Comparison of ENCODE assay signal across 11 cellular contexts in genomic region chr18:500230-500555, GRCh38. TPM values are rescaled to one million over a fixed set of nuclear protein-coding genes. Genes with fewer than 3 reads are reported as not detected.
DNase-seq lines count a peak whose midpoint lies in the region; ATAC-seq and TF ChIP-seq lines count a peak whose summit lies in the region.
"Had no signal": no experiment of that assay in that cellular context is flagged by ENCODE, and none has a peak within 500 bp of the region (broad histone marks: within the 10 kb centered on the region; RNA-seq: fewer than 3 reads in every experiment).

No MANE protein-coding gene starts in this region.

- H3K36me3 ChIP-seq in ascending aorta, result no peaks in the 10 kb centered on the region
- H3K36me3 ChIP-seq in hepatocyte (replicated peaks; ENCODE audit: insufficient read depth, low read depth), result no peaks in the 10 kb centered on the region
- no peaks in the 10 kb centered on the region for H3K36me3 ChIP-seq in gastrocnemius medialis

- H3K79me2 ChIP-seq in hepatocyte, result peaks cover 26% of the 10 kb centered on the region

- in situ Hi-C loops in gastrocnemius medialis (cut with MboI; ENCODE audit: low sequenced_read_pairs in 4 of 4), result loop anchor here in 2 of 4 donors (25.0 kb wide), 1 partner anchor 112 kb away; no protein-coding TSS in a partner anchor

- H3K4me1 ChIP-seq in ascending aorta (peaks cover 4 to 9% of the 10 kb centered on the region in 2 donors), hepatocyte (ENCODE audit: insufficient read depth) (peaks cover 8% of the 10 kb centered on the region), gastrocnemius medialis (no peaks in the 10 kb centered on the region)

- peak overlapping the region; percentile 51 to 81 for H3K4me3 ChIP-seq in ascending aorta
- peak overlapping the region; percentile 79 for H3K4me3 ChIP-seq in hepatocyte
- peak overlapping the region; percentile 38 to 50 (median 42) for H3K4me3 ChIP-seq in gastrocnemius medialis
- H3K4me3 ChIP-seq: GM12878 had no signal

- ATAC-seq in gastrocnemius medialis (no peak), HG02970 (IDR thresholded peaks at IDR 0.05; ENCODE audit: low FRiP score, unreplicated experiment) (no peak)
- ATAC-seq: GM12878 had no signal

- H4K20me1 ChIP-seq in hepatocyte (ENCODE audit: insufficient read depth, poor library complexity, severe bottlenecking), result no peaks in the 10 kb centered on the region

- TF ChIP-seq POLR2A in gastrocnemius medialis (IDR thresholded peaks at IDR 0.05), result no peak

- H3K27me3 ChIP-seq in ascending aorta, result no peaks in the 10 kb centered on the region
- H3K27me3 ChIP-seq in hepatocyte, result peaks cover 34% of the 10 kb centered on the region
- H3K27me3 ChIP-seq in gastrocnemius medialis, result peaks cover 15 to 23% (median 18%) of the 10 kb centered on the region in 3 donors

- DNase-seq in ELF-1 (ENCODE audit: low read depth, low spot score), result peak; percentile 52
- DNase-seq in ascending aorta (ENCODE audit: low spot score in 2 of 2), result no peak
- peak; percentile 30 for DNase-seq in hepatocyte (ENCODE audit: low spot score)
- no peak for DNase-seq in gastrocnemius medialis
- no peak for DNase-seq in T-helper 9 cell
- no peak for DNase-seq in NCI-H2196 (lab: John Stamatoyannopoulos, UW; ENCODE audit: unreplicated experiment)
- DNase-seq in cerebellar cortex (ENCODE audit: low spot score), result no peak
- DNase-seq: NCI-H2107 had no signal

- no peaks in the 10 kb centered on the region for H3K9me2 ChIP-seq in hepatocyte (replicated peaks; ENCODE audit: insufficient read depth)

- H2AFZ ChIP-seq in hepatocyte, result peak overlapping the region; percentile 33

- H3K9me3 ChIP-seq in ascending aorta, result no peaks in the 10 kb centered on the region
- H3K9me3 ChIP-seq in hepatocyte (ENCODE audit: low read depth), result no peaks in the 10 kb centered on the region
- H3K9me3 ChIP-seq in gastrocnemius medialis, result no peaks in the 10 kb centered on the region

- H3K4me2 ChIP-seq in hepatocyte, result peak overlapping the region; percentile 86

- intact Hi-C loops in ascending aorta (cut with DNase I), result no loop called here
- intact Hi-C loops in gastrocnemius medialis (cut with DNase I; ENCODE audit: low total_unique reads), result no loop called here

- TF ChIP-seq CTCF in ascending aorta (IDR thresholded peaks at IDR 0.05) (peak in 1 of 3 experiments; percentile 18), hepatocyte (IDR thresholded peaks at IDR 0.05; ENCODE audit: poor library complexity) (no peak), gastrocnemius medialis (IDR thresholded peaks at IDR 0.05 in 4 of 5, conservative IDR thresholded peaks at IDR 0.05 in 1 of 5) (no peak)

- no peak overlapping the region for H3K27ac ChIP-seq in ascending aorta
- H3K27ac ChIP-seq in hepatocyte, result peak overlapping the region; percentile 40
- peak overlapping the region in 1 of 4 donors; percentile 10 for H3K27ac ChIP-seq in gastrocnemius medialis

- 4% methylated on average over 4 of the region's 40 CpGs for WGBS in hepatocyte (ENCODE audit: low lambda C conversion rate, missing lambda C conversion rate)

RNA-seq across cellular contexts. Expression of gene COLEC12, which starts 0.3 kb away (rescaled TPM):
- total RNA-seq in ascending aorta, result 9.5 TPM
- total RNA-seq in hepatocyte, result 21.2 and 23.2 TPM in 2 replicates
- 28.3 and 33.3 TPM in 2 replicates for polyA plus RNA-seq in hepatocyte
- total RNA-seq in gastrocnemius medialis, result 1 to 10 TPM in 3 of 4 donors, under 1 TPM in 1; 0.97 to 6.1 (median 5.1) TPM
- total RNA-seq: activated CD8-positive, alpha-beta memory T cell treated with anti-CD3 and anti-CD28 coated beads for 36 hours had no signal

Comparison
In these comparisons a context has a peak if more than half of its experiments do, and no peak if none do; other contexts are left out.
1. DNase-seq: peak in ELF-1 (single experiment) and hepatocyte (single experiment); none in ascending aorta (0 of 2), gastrocnemius medialis (0 of 2), T-helper 9 cell (single experiment), NCI-H2196 (single experiment) and cerebellar cortex (single experiment).
2. Peak in every context shown above with its lines, with median percentiles within 50 percentile points of each other: H3K4me3 ChIP-seq.